ENCODE assay signal across 1 cellular context in the genomic region with DNA sequence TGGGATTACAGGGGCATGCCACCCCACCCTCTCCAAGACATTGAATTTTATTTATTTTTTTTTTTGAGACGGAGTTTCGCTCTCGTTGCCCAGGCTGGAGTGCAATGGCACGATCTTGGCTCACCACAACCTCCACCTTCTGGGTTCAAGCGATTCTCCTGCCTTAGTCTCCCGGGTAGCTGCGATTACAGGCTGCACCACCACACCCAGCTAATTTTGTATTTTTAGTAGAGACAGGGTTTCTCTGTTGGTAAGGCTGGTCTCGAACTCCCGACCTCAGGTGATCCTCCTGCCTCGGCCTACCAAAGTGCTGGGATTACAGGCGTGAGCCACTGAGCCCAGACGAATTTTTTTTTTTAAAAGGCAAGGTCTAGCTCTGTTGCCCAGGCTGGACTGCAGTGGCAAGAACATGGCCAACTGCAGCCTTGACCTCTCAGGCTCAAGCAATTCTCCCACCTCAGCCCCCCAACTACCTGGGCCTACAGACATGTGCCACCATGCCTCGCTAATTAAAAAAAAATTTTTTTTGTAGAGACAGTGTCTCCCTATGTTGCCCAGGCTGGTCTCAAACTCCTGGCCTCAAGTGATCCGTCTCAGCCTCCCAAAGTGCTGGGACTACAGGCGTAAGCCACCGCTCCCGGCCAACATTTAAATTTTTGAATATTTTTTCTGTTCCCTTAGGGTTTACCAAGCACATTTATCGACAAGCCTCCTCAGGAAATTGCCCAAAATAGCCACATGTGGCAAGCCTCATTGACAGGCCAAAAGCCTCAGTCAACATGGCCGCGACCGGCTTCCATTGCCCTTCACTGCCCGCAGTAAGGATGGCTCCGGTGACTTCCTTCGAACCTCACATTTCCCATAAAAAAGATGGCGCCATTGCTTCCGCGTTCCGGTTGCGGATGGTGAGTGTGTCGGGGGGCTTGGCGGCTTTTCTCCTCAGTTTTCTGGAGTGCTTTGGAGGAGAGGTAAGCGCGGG.
TF ChIP-seq lines count a peak whose summit lies in the region.

A gene with protein sequence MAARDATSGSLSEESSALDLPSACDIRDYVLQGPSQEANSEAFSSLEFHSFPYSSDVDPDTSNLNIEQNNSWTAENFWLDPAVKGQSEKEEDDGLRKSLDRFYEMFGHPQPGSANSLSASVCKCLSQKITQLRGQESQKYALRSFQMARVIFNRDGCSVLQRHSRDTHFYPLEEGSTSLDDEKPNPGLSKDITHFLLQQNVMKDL (plus strand): TSS at position 890 of the 979 bp plus-strand sequence. CDS start 22,465 bp downstream, outside the sequence.

TF ChIP-seq in K562, 482 proteins besides CTCF, POLR2A, EP300 and RAD21 (continued from another document and continues in another):
- peak; percentile 65; the same call in 1 of the 2 replicates for TF ChIP-seq MBD2 (IDR thresholded peaks at IDR 0.05; ENCODE audit: borderline replicate concordance, low read depth)
- peak; percentile 40; the same call in 1 of the 2 replicates for TF ChIP-seq LCOR (CRISPR knock-in tag; IDR thresholded peaks at IDR 0.05)
- no peak for TF ChIP-seq CCAR2 (IDR thresholded peaks at IDR 0.05; ENCODE audit: low read depth, low read length)
- peak; percentile 65 for TF ChIP-seq NR2C2 (CRISPR knock-in tag; IDR thresholded peaks at IDR 0.05)
- peak; percentile 74 for TF ChIP-seq NR2C2 (tag; IDR thresholded peaks at IDR 0.05)
- TF ChIP-seq RFX7 (CRISPR knock-in tag; IDR thresholded peaks at IDR 0.05) = no peak
- peak; percentile 78 for TF ChIP-seq TBP (optimal IDR thresholded peaks at IDR 0.05; ENCODE audit: low read depth, low read length)
- TF ChIP-seq, protein P1, sequence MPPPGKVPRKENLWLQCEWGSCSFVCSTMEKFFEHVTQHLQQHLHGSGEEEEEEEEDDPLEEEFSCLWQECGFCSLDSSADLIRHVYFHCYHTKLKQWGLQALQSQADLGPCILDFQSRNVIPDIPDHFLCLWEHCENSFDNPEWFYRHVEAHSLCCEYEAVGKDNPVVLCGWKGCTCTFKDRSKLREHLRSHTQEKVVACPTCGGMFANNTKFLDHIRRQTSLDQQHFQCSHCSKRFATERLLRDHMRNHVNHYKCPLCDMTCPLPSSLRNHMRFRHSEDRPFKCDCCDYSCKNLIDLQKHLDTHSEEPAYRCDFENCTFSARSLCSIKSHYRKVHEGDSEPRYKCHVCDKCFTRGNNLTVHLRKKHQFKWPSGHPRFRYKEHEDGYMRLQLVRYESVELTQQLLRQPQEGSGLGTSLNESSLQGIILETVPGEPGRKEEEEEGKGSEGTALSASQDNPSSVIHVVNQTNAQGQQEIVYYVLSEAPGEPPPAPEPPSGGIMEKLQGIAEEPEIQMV (tag; conservative IDR thresholded peaks at IDR 0.05; ENCODE audit: low read depth) = peak; percentile 58; the same call in 1 of the 2 replicates
- peak in 1 of 2 experiments; percentile 92; a peak in 2 of 4 replicates for TF ChIP-seq CSDE1 (IDR thresholded peaks at IDR 0.05)
- no peak for TF ChIP-seq SMAD2 (IDR thresholded peaks at IDR 0.05; ENCODE audit: low read depth, low read length)
- 0 out of 4 replicates have a peak, but pooled peaks of 1 of the 2 experiments have one; percentile 43 for TF ChIP-seq KDM4B (IDR thresholded peaks at IDR 0.05; ENCODE audit: borderline replicate concordance in 2 of 2, low read depth in 1 of 2)
- no peak for TF ChIP-seq NR4A1 (CRISPR knock-in tag; IDR thresholded peaks at IDR 0.05)
- TF ChIP-seq NR4A1 (tag; IDR thresholded peaks at IDR 0.05) = peak; percentile 86
- TF ChIP-seq RBFOX2 (IDR thresholded peaks at IDR 0.05; ENCODE audit: low read depth, low read length) = peak; percentile 74
- TF ChIP-seq, protein P2, sequence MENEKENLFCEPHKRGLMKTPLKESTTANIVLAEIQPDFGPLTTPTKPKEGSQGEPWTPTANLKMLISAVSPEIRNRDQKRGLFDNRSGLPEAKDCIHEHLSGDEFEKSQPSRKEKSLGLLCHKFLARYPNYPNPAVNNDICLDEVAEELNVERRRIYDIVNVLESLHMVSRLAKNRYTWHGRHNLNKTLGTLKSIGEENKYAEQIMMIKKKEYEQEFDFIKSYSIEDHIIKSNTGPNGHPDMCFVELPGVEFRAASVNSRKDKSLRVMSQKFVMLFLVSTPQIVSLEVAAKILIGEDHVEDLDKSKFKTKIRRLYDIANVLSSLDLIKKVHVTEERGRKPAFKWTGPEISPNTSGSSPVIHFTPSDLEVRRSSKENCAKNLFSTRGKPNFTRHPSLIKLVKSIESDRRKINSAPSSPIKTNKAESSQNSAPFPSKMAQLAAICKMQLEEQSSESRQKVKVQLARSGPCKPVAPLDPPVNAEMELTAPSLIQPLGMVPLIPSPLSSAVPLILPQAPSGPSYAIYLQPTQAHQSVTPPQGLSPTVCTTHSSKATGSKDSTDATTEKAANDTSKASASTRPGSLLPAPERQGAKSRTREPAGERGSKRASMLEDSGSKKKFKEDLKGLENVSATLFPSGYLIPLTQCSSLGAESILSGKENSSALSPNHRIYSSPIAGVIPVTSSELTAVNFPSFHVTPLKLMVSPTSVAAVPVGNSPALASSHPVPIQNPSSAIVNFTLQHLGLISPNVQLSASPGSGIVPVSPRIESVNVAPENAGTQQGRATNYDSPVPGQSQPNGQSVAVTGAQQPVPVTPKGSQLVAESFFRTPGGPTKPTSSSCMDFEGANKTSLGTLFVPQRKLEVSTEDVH (IDR thresholded peaks at IDR 0.05; ENCODE audit: low read depth, partially characterized antibody) = peak; percentile 60
- no peak for TF ChIP-seq ARID1B (IDR thresholded peaks at IDR 0.05)
- peak; percentile 86; the same call in 1 of the 2 replicates for TF ChIP-seq ZNF197 (CRISPR knock-in tag; IDR thresholded peaks at IDR 0.05; ENCODE audit: low read depth)
- peak; percentile 89 for TF ChIP-seq NFRKB (IDR thresholded peaks at IDR 0.05; ENCODE audit: low read depth)
- TF ChIP-seq BACH1 (tag; IDR thresholded peaks at IDR 0.05) = peak; percentile 86; the same call in 1 of the 2 replicates
- 0 out of 2 replicates have a peak, but pooled peaks have one; percentile 15 for TF ChIP-seq PTTG1 (tag; IDR thresholded peaks at IDR 0.05; ENCODE audit: low read depth)
- TF ChIP-seq HDAC8 (tag; IDR thresholded peaks at IDR 0.05) = peak; percentile 46; the same call in 1 of the 2 replicates
- peak; percentile 29 for TF ChIP-seq ASH1L (IDR thresholded peaks at IDR 0.05; ENCODE audit: borderline replicate concordance, low read depth, partially characterized antibody)
- no peak for TF ChIP-seq SLC30A9 (CRISPR knock-in tag; IDR thresholded peaks at IDR 0.05)
- TF ChIP-seq, protein P3, sequence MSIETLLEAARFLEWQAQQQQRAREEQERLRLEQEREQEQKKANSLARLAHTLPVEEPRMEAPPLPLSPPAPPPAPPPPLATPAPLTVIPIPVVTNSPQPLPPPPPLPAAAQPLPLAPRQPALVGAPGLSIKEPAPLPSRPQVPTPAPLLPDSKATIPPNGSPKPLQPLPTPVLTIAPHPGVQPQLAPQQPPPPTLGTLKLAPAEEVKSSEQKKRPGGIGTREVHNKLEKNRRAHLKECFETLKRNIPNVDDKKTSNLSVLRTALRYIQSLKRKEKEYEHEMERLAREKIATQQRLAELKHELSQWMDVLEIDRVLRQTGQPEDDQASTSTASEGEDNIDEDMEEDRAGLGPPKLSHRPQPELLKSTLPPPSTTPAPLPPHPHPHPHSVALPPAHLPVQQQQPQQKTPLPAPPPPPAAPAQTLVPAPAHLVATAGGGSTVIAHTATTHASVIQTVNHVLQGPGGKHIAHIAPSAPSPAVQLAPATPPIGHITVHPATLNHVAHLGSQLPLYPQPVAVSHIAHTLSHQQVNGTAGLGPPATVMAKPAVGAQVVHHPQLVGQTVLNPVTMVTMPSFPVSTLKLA (conservative IDR thresholded peaks at IDR 0.05) = peak; percentile 36 to 70; a peak in 3 of 4 replicates
- TF ChIP-seq, protein P4, sequence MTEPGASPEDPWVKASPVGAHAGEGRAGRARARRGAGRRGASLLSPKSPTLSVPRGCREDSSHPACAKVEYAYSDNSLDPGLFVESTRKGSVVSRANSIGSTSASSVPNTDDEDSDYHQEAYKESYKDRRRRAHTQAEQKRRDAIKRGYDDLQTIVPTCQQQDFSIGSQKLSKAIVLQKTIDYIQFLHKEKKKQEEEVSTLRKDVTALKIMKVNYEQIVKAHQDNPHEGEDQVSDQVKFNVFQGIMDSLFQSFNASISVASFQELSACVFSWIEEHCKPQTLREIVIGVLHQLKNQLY (CRISPR knock-in tag; conservative IDR thresholded peaks at IDR 0.05) = no peak
- TF ChIP-seq, protein P5, sequence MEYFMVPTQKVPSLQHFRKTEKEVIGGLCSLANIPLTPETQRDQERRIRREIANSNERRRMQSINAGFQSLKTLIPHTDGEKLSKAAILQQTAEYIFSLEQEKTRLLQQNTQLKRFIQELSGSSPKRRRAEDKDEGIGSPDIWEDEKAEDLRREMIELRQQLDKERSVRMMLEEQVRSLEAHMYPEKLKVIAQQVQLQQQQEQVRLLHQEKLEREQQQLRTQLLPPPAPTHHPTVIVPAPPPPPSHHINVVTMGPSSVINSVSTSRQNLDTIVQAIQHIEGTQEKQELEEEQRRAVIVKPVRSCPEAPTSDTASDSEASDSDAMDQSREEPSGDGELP (CRISPR knock-in tag; IDR thresholded peaks at IDR 0.05; ENCODE audit: borderline replicate concordance) = peak; percentile 39; the same call in 1 of the 2 replicates
- TF ChIP-seq ZNF766 (CRISPR knock-in tag; conservative IDR thresholded peaks at IDR 0.05) = peak; percentile 91
- TF ChIP-seq, protein P6, sequence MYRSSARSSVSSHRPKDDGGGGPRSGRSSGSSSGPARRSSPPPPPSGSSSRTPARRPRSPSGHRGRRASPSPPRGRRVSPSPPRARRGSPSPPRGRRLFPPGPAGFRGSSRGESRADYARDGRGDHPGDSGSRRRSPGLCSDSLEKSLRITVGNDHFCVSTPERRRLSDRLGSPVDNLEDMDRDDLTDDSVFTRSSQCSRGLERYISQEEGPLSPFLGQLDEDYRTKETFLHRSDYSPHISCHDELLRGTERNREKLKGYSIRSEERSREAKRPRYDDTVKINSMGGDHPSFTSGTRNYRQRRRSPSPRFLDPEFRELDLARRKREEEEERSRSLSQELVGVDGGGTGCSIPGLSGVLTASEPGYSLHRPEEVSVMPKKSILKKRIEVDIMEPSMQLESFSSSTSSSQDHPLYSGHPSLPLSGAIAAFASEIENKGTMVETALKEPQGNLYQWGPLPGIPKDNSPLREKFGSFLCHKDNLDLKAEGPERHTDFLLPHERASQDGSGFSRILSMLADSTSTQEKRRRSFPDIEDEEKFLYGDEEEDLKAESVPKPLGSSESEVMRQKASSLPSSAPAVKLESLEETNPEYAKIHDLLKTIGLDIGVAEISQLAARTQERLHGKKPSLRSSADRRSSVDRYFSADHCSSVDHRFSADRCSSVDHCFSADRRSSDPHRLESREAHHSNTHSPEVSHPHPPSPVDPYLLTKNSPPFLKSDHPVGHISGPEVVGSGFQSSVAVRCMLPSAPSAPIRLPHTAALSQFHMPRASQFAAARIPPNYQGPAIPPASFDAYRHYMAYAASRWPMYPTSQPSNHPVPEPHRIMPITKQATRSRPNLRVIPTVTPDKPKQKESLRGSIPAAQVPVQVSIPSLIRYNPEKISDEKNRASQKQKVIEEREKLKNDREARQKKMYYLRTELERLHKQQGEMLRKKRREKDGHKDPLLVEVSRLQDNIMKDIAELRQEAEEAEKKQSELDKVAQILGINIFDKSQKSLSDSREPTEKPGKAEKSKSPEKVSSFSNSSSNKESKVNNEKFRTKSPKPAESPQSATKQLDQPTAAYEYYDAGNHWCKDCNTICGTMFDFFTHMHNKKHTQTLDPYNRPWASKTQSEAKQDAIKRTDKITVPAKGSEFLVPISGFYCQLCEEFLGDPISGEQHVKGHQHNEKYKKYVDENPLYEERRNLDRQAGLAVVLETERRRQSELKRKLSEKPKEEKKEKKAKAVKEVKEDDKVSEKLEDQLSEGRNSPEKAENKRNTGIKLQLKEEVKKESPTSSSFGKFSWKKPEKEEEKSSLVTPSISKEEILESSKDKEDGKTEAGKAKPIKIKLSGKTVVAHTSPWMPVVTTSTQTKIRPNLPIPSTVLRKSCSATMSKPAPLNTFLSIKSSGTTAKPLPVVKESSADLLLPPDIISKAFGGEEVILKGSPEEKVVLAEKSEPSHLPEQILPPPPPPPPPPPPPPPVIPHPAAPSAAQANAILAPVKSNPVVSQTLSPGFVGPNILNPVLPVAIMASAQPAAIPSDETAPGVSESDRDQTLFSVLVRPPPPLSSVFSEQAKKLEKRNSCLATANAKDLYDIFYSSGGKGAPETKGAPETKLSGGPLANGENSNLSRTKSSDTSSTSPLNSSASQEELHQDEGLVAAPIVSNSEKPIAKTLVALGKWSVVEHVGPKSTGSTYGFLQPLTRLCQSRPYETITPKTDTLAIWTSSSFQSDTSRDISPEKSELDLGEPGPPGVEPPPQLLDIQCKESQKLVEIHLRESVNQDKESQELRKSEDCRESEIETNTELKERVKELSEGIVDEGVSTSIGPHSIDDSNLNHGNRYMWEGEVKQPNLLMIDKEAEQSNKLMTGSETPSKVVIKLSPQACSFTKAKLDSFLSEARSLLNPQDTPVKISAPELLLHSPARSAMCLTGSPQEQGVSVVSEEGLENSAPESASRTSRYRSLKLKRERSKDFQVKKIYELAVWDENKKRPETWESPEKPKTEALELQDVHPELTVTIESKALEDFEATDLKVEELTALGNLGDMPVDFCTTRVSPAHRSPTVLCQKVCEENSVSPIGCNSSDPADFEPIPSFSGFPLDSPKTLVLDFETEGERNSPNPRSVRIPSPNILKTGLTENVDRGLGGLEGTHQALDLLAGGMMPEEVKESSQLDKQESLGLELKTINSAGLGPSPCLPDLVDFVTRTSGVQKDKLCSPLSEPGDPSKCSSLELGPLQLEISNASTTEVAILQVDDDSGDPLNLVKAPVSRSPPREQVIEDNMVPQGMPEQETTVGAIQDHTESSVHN (IDR thresholded peaks at IDR 0.05; ENCODE audit: borderline replicate concordance in 1 of 2, low read depth in 1 of 2) = no peak
- peak; percentile 78; the same call in 1 of the 2 replicates for TF ChIP-seq GABPB1 (CRISPR knock-in tag; IDR thresholded peaks at IDR 0.05)
- no peak for TF ChIP-seq ZNF174 (CRISPR knock-in tag; IDR thresholded peaks at IDR 0.05)
- peak; percentile 57; the same call in 1 of the 2 replicates for TF ChIP-seq POLR2AphosphoS5 (IDR thresholded peaks at IDR 0.05; ENCODE audit: control insufficient read depth, insufficient read depth, low read depth, low read length)
- TF ChIP-seq ZNF274 (IDR thresholded peaks at IDR 0.05; ENCODE audit: borderline replicate concordance, low read depth, low read length) = no peak
- TF ChIP-seq NELFE (IDR thresholded peaks at IDR 0.05; ENCODE audit: insufficient read depth, insufficient read length) = no peak
- TF ChIP-seq ZNF644 (tag; IDR thresholded peaks at IDR 0.05; ENCODE audit: low read depth) = peak; percentile 90
- peak in 1 of 2 experiments; percentile 51; a peak in 2 of 4 replicates for TF ChIP-seq FOXK2 (conservative IDR thresholded peaks at IDR 0.05 in 1 of 2, IDR thresholded peaks at IDR 0.05 in 1 of 2; ENCODE audit: low read depth in 2 of 2)
- TF ChIP-seq, protein P7, sequence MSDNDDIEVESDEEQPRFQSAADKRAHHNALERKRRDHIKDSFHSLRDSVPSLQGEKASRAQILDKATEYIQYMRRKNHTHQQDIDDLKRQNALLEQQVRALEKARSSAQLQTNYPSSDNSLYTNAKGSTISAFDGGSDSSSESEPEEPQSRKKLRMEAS (CRISPR knock-in tag; IDR thresholded peaks at IDR 0.05) = peak; percentile 53
- peak; percentile 36; the same call in 1 of the 2 replicates for TF ChIP-seq FOSL1 (tag; conservative IDR thresholded peaks at IDR 0.05)
- no peak for TF ChIP-seq XRCC4 (IDR thresholded peaks at IDR 0.05; ENCODE audit: extremely low read depth, insufficient read depth, insufficient read length)
- peak; percentile 93 for TF ChIP-seq HCFC1 (IDR thresholded peaks at IDR 0.05; ENCODE audit: low read depth, low read length)
- TF ChIP-seq ZNF584 (CRISPR knock-in tag; IDR thresholded peaks at IDR 0.05; ENCODE audit: low read depth) = peak; percentile 63; the same call in 1 of the 2 replicates
